In genomic region chr21:38903578-38904193, GRCh38 we compare ENCODE assay signal across 17 cellular contexts.
DNase-seq lines count a peak whose midpoint lies in the region; ATAC-seq and TF ChIP-seq lines count a peak whose summit lies in the region.
"Had no signal": no experiment of that assay in that cellular context is flagged by ENCODE, and none has a peak within 500 bp of the region (broad histone marks: within the 10 kb centered on the region; RNA-seq: fewer than 3 reads in every experiment).

No MANE protein-coding gene starts in this region.

- no peak overlapping the region for H3K4me3 ChIP-seq in esophagus squamous epithelium
- H3K4me3 ChIP-seq in lung = no peak overlapping the region
- H3K4me3 ChIP-seq: BLaER1, HAP-1 had no signal

- peak; percentile 78 for DNase-seq in RWPE1 (ENCODE audit: low spot score)
- DNase-seq in esophagus squamous epithelium (lab: John Stamatoyannopoulos, UW) = no peak
- DNase-seq in lung (ENCODE audit: low spot score) = no peak
- DNase-seq in DMS53 treated with DMSO at 0.1 percent for 48 hours (lab: John Stamatoyannopoulos, UW; ENCODE audit: unreplicated experiment) = no peak
- DNase-seq in activated naive CD4-positive, alpha-beta T cell (lab: John Stamatoyannopoulos, UW) = no peak
- DNase-seq: activated naive CD4-positive, alpha-beta T cell treated with anti-CD3 and anti-CD28 coated beads for 36 hours; EL; left colon; NCI-H526; nucleus accumbens; SHP77 treated with DMSO at 0.1 percent for 48 hours; stimulated activated CD8-positive, alpha-beta memory T cell treated with anti-CD3 and anti-CD28 coated beads, Interleukin-4, amount 100 ng/mL, for 48 hours had no signal

- CTCF ChIA-PET in RWPE1 (lab: Yijun Ruan, JAX) = interaction anchor here (0.9 to 1.0 kb wide), 2 partner anchors 93 to 95 kb away, joined by 3 to 5 read pairs; no protein-coding TSS in a partner anchor

- ATAC-seq in lung (ENCODE audit: insufficient read depth, low FRiP score) (no peak), GM19455 (IDR thresholded peaks at IDR 0.05; ENCODE audit: unreplicated experiment) (no peak), HG02610 (IDR thresholded peaks at IDR 0.05; ENCODE audit: unreplicated experiment) (no peak)
- ATAC-seq: left colon had no signal

- WGBS in esophagus squamous epithelium, 2 donors = 31 to 44% methylated on average over 11 to 13 of the region's 14 CpGs
- WGBS in lung, 2 donors = 72 to 84% methylated on average over 14 of the region's 14 CpGs

- POLR2A ChIA-PET in RWPE1 (lab: Yijun Ruan, JAX; ENCODE audit: low non-redundant PET) = interaction anchor here (0.8 kb wide), 1 partner anchor 50 kb away, joined by 4 read pairs; no protein-coding TSS in a partner anchor

- H3K9me3 ChIP-seq in esophagus squamous epithelium = no peaks in the 10 kb centered on the region
- H3K9me3 ChIP-seq in lung (ENCODE audit: control insufficient read depth in 2 of 2, insufficient read depth in 1 of 2, low read length in 1 of 2) = peaks cover 0 to 3% of the 10 kb centered on the region in 2 donors
- H3K9me3 ChIP-seq: HAP-1 had no signal

- H3K27me3 ChIP-seq in esophagus squamous epithelium = no peaks in the 10 kb centered on the region
- H3K27me3 ChIP-seq in lung (ENCODE audit: control insufficient read depth, insufficient read depth) = no peaks in the 10 kb centered on the region
- H3K27me3 ChIP-seq: BLaER1 had no signal

- peak overlapping the region; percentile 97 for H3K27ac ChIP-seq in RWPE1
- peak overlapping the region; percentile 88 to 95 (median 93) for H3K27ac ChIP-seq in esophagus squamous epithelium
- H3K27ac ChIP-seq in lung (ENCODE audit: low read depth in 1 of 2, low read length in 1 of 2) = peak overlapping the region; percentile 21 to 58
- H3K27ac ChIP-seq in temporal lobe (ENCODE audit: low read depth, low read length) = peak overlapping the region; percentile 17
- H3K27ac ChIP-seq: BLaER1 had no signal

- H3K36me3 ChIP-seq in esophagus squamous epithelium = no peaks in the 10 kb centered on the region
- no peaks in the 10 kb centered on the region for H3K36me3 ChIP-seq in lung (ENCODE audit: control insufficient read depth in 2 of 2, insufficient read depth in 2 of 2, low read length in 2 of 2)
- H3K36me3 ChIP-seq: BLaER1, HAP-1 had no signal

- intact Hi-C loops in esophagus squamous epithelium (cut with DNase I) = loop anchor here (10.0 kb wide), 1 partner anchor 159 kb away; no protein-coding TSS in a partner anchor

- H3K4me1 ChIP-seq in esophagus squamous epithelium (peaks cover 25 to 53% (median 27%) of the 10 kb centered on the region in 3 donors), lung (ENCODE audit: control insufficient read depth in 2 of 2, insufficient read depth in 2 of 2, low read length in 2 of 2) (peaks cover 5 to 12% of the 10 kb centered on the region in 2 donors)
- H3K4me1 ChIP-seq: BLaER1, HAP-1 had no signal

- TF ChIP-seq CTCF in RWPE1 (conservative IDR thresholded peaks at IDR 0.05; ENCODE audit: low read depth) (no peak), esophagus squamous epithelium (IDR thresholded peaks at IDR 0.05) (no peak), lung (IDR thresholded peaks at IDR 0.05; ENCODE audit: control extremely low read depth, extremely low read depth) (no peak)

- peak in 1 of 4 donors; percentile 2 for TF ChIP-seq POLR2A in esophagus squamous epithelium (IDR thresholded peaks at IDR 0.05)

Comparison
In these comparisons a context has a peak if more than half of its experiments do, and no peak if none do; other contexts are left out.
1. H3K27ac ChIP-seq: peak in every context shown above with its lines; median percentile 97 in RWPE1; 93 in esophagus squamous epithelium; 40 in lung; 17 in temporal lobe.